In the genomic region with DNA sequence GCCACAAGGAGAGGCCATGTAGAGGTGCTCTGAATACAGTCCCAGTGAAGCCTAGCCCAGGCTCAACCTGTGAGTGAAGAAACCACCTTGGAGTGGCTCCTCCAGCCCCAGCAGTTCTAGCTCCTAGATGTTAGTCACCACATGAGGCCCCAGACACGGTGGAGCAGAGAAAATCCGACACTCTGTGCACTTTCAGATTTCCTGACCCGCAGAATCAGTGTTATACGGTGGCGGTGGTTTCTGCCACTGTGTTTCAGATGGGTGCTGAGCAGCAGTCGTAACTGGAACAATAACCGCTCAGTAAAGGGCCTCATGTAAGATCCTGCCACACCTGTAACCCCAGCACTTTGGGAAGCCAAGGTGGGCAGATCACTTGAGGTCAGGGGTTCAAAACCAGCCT, we compare ENCODE assay signal across 14 cellular contexts. TPM values are rescaled to one million over a fixed set of nuclear protein-coding genes. Genes with fewer than 3 reads are reported as not detected.
"Had no signal": no experiment of that assay in that cellular context is flagged by ENCODE, and none has a peak within 500 bp of the region (broad histone marks: within the 10 kb centered on the region; RNA-seq: fewer than 3 reads in every experiment).

No MANE protein-coding gene starts in this region.

- H3K4me3 ChIP-seq: cardiac muscle cell, psoas muscle, thyroid gland had no signal

- H3K27ac ChIP-seq: cardiac muscle cell, psoas muscle had no signal

- ATAC-seq: activated T-helper 17 cell treated with anti-CD3 and anti-CD28 coated beads, Interleukin-2, amount 50 U/mL, for 72 hours; natural killer cell; psoas muscle; stimulated activated naive CD8-positive, alpha-beta T cell treated with anti-CD3 and anti-CD28 coated beads, Interleukin-15, amount 100 ng/mL, for 72 hours had no signal

- DNase-seq: activated B cell treated with CpG ODN at 0.5 μM for 24 hours; activated CD4-positive, alpha-beta T cell treated with anti-CD3 and anti-CD28 coated beads, Interleukin-2, amount 10 ng/mL, durations not matched to agents 7 days and 5 days; activated CD8-positive, alpha-beta memory T cell treated with anti-CD3 and anti-CD28 coated beads for 24 hours; activated naive CD4-positive, alpha-beta T cell treated with anti-CD3 and anti-CD28 coated beads for 36 hours; kidney glomerular epithelial cell; natural killer cell; psoas muscle; stimulated activated CD4-positive, alpha-beta T cell treated with anti-CD3 and anti-CD28 coated beads, Interleukin-4, amount 100 ng/mL, for 1 hour; stimulated activated naive CD8-positive, alpha-beta T cell treated with anti-CD3 and anti-CD28 coated beads, Interleukin-15, amount 100 ng/mL, for 72 hours; thyroid gland had no signal

- H3K9me3 ChIP-seq: psoas muscle, thyroid gland had no signal

- H3K27me3 ChIP-seq: cardiac muscle cell, thyroid gland had no signal

- H3K36me3 ChIP-seq: cardiac muscle cell, thyroid gland had no signal

RNA-seq across cellular contexts. Expression of gene ZBTB8B, which starts 38.3 kb away (rescaled TPM):
- total RNA-seq: activated CD4-positive, alpha-beta T cell treated with anti-CD3 and anti-CD28 coated beads, Interleukin-2, amount 10 ng/mL, durations not matched to agents 7 days and 5 days; activated naive CD4-positive, alpha-beta T cell treated with anti-CD3 and anti-CD28 coated beads for 36 hours; activated T-helper 17 cell treated with anti-CD3 and anti-CD28 coated beads, Interleukin-2, amount 50 U/mL, for 72 hours; fibroblast of lung; natural killer cell; psoas muscle; T-helper 1 cell treated with Interleukin-12 subunit alpha and Interleukin-12 subunit beta and Interleukin-4 antibody, amounts not matched to agents 30 ng/mL and 1 ng/mL, for 36 hours had no signal
- polyA plus RNA-seq: fibroblast of lung had no signal
